18 cellular contexts compared by ENCODE assay signal in genomic region chr2:85399183-85399455, GRCh38. TPM values are rescaled to one million over a fixed set of nuclear protein-coding genes. Genes with fewer than 3 reads are reported as not detected.
"Had no signal": no experiment of that assay in that cellular context is flagged by ENCODE, and none has a peak within 500 bp of the region (broad histone marks: within the 10 kb centered on the region; RNA-seq: fewer than 3 reads in every experiment).

No MANE protein-coding gene starts in this region.

- H3K27ac ChIP-seq: epithelial cell of prostate, gastrocnemius medialis, heart left ventricle, thoracic aorta had no signal

- H3K4me3 Mint-ChIP-seq: activated naive CD8-positive, alpha-beta T cell treated with anti-CD3 and anti-CD28 coated beads, Interleukin-2, amount 50 U/mL, for 24 hours; activated T-helper 1 cell treated with anti-CD3 and anti-CD28 coated beads, Interleukin-12 subunit alpha, Interleukin-12 subunit beta, Interleukin-2, Interleukin-4 antibody, amounts not matched to agents 30 ng/mL and 10 ng/mL and 1 ng/mL, durations not matched to agents 14 hours and 24 hours and 36 hours; effector memory CD8-positive, alpha-beta T cell; immature natural killer cell; nephron progenitor cell; T-helper 1 cell treated with Interleukin-12 subunit alpha and Interleukin-12 subunit beta and Interleukin-4 antibody, amounts not matched to agents 30 μg/mL and 1 μg/mL, for 36 hours had no signal

- DNase-seq: activated CD4-positive, alpha-beta T cell treated with anti-CD3 and anti-CD28 coated beads, Interleukin-2, amount 50 U/mL, for 1 hour; activated CD4-positive, CD25-positive, alpha-beta regulatory T cell; activated CD8-positive, alpha-beta memory T cell treated with anti-CD3 and anti-CD28 coated beads for 24 hours; activated naive CD4-positive, alpha-beta T cell; activated naive CD8-positive, alpha-beta T cell treated with anti-CD3 and anti-CD28 coated beads, Interleukin-2, amount 50 U/mL, for 24 hours; dermis blood vessel endothelial cell; effector memory CD8-positive, alpha-beta T cell; heart left ventricle; immature natural killer cell; nephron progenitor cell; stimulated activated naive CD4-positive, alpha-beta T cell treated with Interleukin-2 at 50 U/mL for 16 hours had no signal

- H3K9me3 Mint-ChIP-seq: effector memory CD8-positive, alpha-beta T cell had no signal

- H3K36me3 ChIP-seq: gastrocnemius medialis had no signal

- H3K27me3 Mint-ChIP-seq: activated naive CD8-positive, alpha-beta T cell treated with anti-CD3 and anti-CD28 coated beads, Interleukin-2, amount 50 U/mL, for 24 hours; effector memory CD8-positive, alpha-beta T cell had no signal

- H3K4me3 ChIP-seq: gastrocnemius medialis, heart left ventricle, thoracic aorta had no signal

- H3K27ac Mint-ChIP-seq: activated naive CD8-positive, alpha-beta T cell treated with anti-CD3 and anti-CD28 coated beads, Interleukin-2, amount 50 U/mL, for 24 hours; activated T-helper 1 cell treated with anti-CD3 and anti-CD28 coated beads, Interleukin-12 subunit alpha, Interleukin-12 subunit beta, Interleukin-2, Interleukin-4 antibody, amounts not matched to agents 30 ng/mL and 10 ng/mL and 1 ng/mL, durations not matched to agents 14 hours and 24 hours and 36 hours; immature natural killer cell; nephron progenitor cell; T-helper 1 cell treated with Interleukin-12 subunit alpha and Interleukin-12 subunit beta and Interleukin-4 antibody, amounts not matched to agents 30 μg/mL and 1 μg/mL, for 36 hours had no signal

- ATAC-seq: activated naive CD8-positive, alpha-beta T cell treated with anti-CD3 and anti-CD28 coated beads, Interleukin-2, amount 50 U/mL, for 24 hours; effector memory CD8-positive, alpha-beta T cell; gastrocnemius medialis had no signal

- H3K27me3 ChIP-seq: gastrocnemius medialis, heart left ventricle had no signal

- H3K4me1 Mint-ChIP-seq: nephron progenitor cell had no signal

- H3K9me3 ChIP-seq: gastrocnemius medialis, thoracic aorta had no signal

RNA-seq across cellular contexts. Expression of gene SH2D6, which starts 19.4 kb away (rescaled TPM):
- total RNA-seq: aorta, dermis blood vessel endothelial cell, heart left ventricle, mesenteric fat pad, thoracic aorta had no signal
